17 cellular contexts compared by ENCODE assay signal in genomic region chr11:48036011-48036410, GRCh38. TPM values are rescaled to one million over a fixed set of nuclear protein-coding genes. Genes with fewer than 3 reads are reported as not detected.
A peak's percentile ranks its signal among the peaks of the same experiment; 100 is the strongest.
DNase-seq lines count a peak whose midpoint lies in the region; TF ChIP-seq lines count a peak whose summit lies in the region.
"Had no signal": no experiment of that assay in that cellular context is flagged by ENCODE, and none has a peak within 500 bp of the region (broad histone marks: within the 10 kb centered on the region; RNA-seq: fewer than 3 reads in every experiment).

No MANE protein-coding gene starts in this region.

- no peak overlapping the region for H2AK5ac ChIP-seq in mesendoderm (ENCODE audit: low read length)

- H3K36me3 Mint-ChIP-seq in activated naive CD4-positive, alpha-beta T cell treated with anti-CD3 and anti-CD28 coated beads, Interleukin-2, amount 50 U/mL, for 24 hours, result peaks cover 6% of the 10 kb centered on the region
- H3K36me3 Mint-ChIP-seq in activated T-helper 2 cell treated with anti-CD3 and anti-CD28 coated beads, Interferon-gamma antibody, Interleukin-2, Interleukin-4, amounts not matched to agents 10 μg/mL and 5 μg/mL and 100 μg/mL, durations not matched to agents 14 hours and 24 hours and 36 hours (ENCODE audit: low read depth), result peaks cover 62% of the 10 kb centered on the region
- H3K36me3 Mint-ChIP-seq in CD14-positive monocyte, result peaks cover 29 to 51% of the 10 kb centered on the region in 2 donors

- H3K56ac ChIP-seq in mesendoderm (ENCODE audit: low read length), result no peak overlapping the region

- H3K9me3 Mint-ChIP-seq in activated naive CD4-positive, alpha-beta T cell treated with anti-CD3 and anti-CD28 coated beads, Interleukin-2, amount 50 U/mL, for 24 hours, result no peaks in the 10 kb centered on the region
- no peaks in the 10 kb centered on the region for H3K9me3 Mint-ChIP-seq in activated T-helper 2 cell treated with anti-CD3 and anti-CD28 coated beads, Interferon-gamma antibody, Interleukin-2, Interleukin-4, amounts not matched to agents 10 μg/mL and 5 μg/mL and 100 μg/mL, durations not matched to agents 14 hours and 24 hours and 36 hours
- no peaks in the 10 kb centered on the region for H3K9me3 Mint-ChIP-seq in CD14-positive monocyte

- H3K79me1 ChIP-seq in mesendoderm (ENCODE audit: low read length), result peaks cover 14% of the 10 kb centered on the region

- no peak overlapping the region for H3K27ac ChIP-seq in mesendoderm (ENCODE audit: low read depth, low read length)
- peak overlapping the region; percentile 96 for H3K27ac ChIP-seq in temporal lobe (ENCODE audit: low read depth, low read length)
- H3K27ac ChIP-seq: SJSA1, testis had no signal

- H2BK15ac ChIP-seq in mesendoderm (replicated peaks; ENCODE audit: low read depth), result no peak overlapping the region

- H3K4me1 ChIP-seq in mesendoderm (ENCODE audit: control insufficient read depth, low read depth, low read length), result peaks cover 9% of the 10 kb centered on the region
- H3K4me1 ChIP-seq: BE2C, breast epithelium, testis had no signal

- peaks cover 5% of the 10 kb centered on the region for H3K79me2 ChIP-seq in mesendoderm (ENCODE audit: control insufficient read depth, insufficient read depth, low read length)

- H2BK120ac ChIP-seq in mesendoderm (ENCODE audit: low read depth, low read length), result no peak overlapping the region

- peak overlapping the region; percentile 45 for H3K4me3 Mint-ChIP-seq in activated naive CD4-positive, alpha-beta T cell treated with anti-CD3 and anti-CD28 coated beads, Interleukin-2, amount 50 U/mL, for 24 hours
- H3K4me3 Mint-ChIP-seq in activated T-helper 2 cell treated with anti-CD3 and anti-CD28 coated beads, Interferon-gamma antibody, Interleukin-2, Interleukin-4, amounts not matched to agents 10 μg/mL and 5 μg/mL and 100 μg/mL, durations not matched to agents 14 hours and 24 hours and 36 hours (ENCODE audit: low read depth), result peak overlapping the region; percentile 3
- no peak overlapping the region for H3K4me3 Mint-ChIP-seq in CD14-positive monocyte

- no CpG with 5 or more reads among the region's 1 CpG for WGBS in mesendoderm (ENCODE audit: extremely low coverage, insufficient coverage, low lambda C conversion rate)

- H3K27me3 Mint-ChIP-seq in activated naive CD4-positive, alpha-beta T cell treated with anti-CD3 and anti-CD28 coated beads, Interleukin-2, amount 50 U/mL, for 24 hours, result no peaks in the 10 kb centered on the region
- no peaks in the 10 kb centered on the region for H3K27me3 Mint-ChIP-seq in activated T-helper 2 cell treated with anti-CD3 and anti-CD28 coated beads, Interferon-gamma antibody, Interleukin-2, Interleukin-4, amounts not matched to agents 10 μg/mL and 5 μg/mL and 100 μg/mL, durations not matched to agents 14 hours and 24 hours and 36 hours (ENCODE audit: low read depth)
- H3K27me3 Mint-ChIP-seq in CD14-positive monocyte (ENCODE audit: low read depth in 3 of 3), result peaks cover 0 to 3% (median 0%) of the 10 kb centered on the region in 3 donors

- H3K4me2 ChIP-seq in mesendoderm (ENCODE audit: low read length), result no peak overlapping the region

- no peak overlapping the region for H3K4me3 ChIP-seq in mesendoderm (ENCODE audit: low read length)
- H3K4me3 ChIP-seq: breast epithelium, SJSA1, testis had no signal

- no peak overlapping the region for H3K23ac ChIP-seq in mesendoderm (ENCODE audit: low read length)

- H3K27ac Mint-ChIP-seq in activated naive CD4-positive, alpha-beta T cell treated with anti-CD3 and anti-CD28 coated beads, Interleukin-2, amount 50 U/mL, for 24 hours, result peak overlapping the region; percentile 53
- H3K27ac Mint-ChIP-seq in activated T-helper 2 cell treated with anti-CD3 and anti-CD28 coated beads, Interferon-gamma antibody, Interleukin-2, Interleukin-4, amounts not matched to agents 10 μg/mL and 5 μg/mL and 100 μg/mL, durations not matched to agents 14 hours and 24 hours and 36 hours, result peak overlapping the region; percentile 36
- peak overlapping the region in 3 of 7 donors; percentile 22 to 80 (median 61) for H3K27ac Mint-ChIP-seq in CD14-positive monocyte

- H3K9ac ChIP-seq in mesendoderm (ENCODE audit: low read length), result no peak overlapping the region

- no peaks in the 10 kb centered on the region for H3K27me3 ChIP-seq in mesendoderm (ENCODE audit: insufficient read depth, low read length, poor library complexity)
- H3K27me3 ChIP-seq: BE2C, breast epithelium, SJSA1, testis had no signal

- no peak overlapping the region for H4K8ac ChIP-seq in mesendoderm (ENCODE audit: low read depth, low read length)

- H3K36me3 ChIP-seq in mesendoderm (ENCODE audit: control insufficient read depth, insufficient read depth, low read length), result no peaks in the 10 kb centered on the region
- H3K36me3 ChIP-seq: BE2C, breast epithelium had no signal

- intact Hi-C loops in activated T-helper 2 cell treated with anti-CD3 and anti-CD28 coated beads, Interferon-gamma antibody, Interleukin-2, Interleukin-4, amounts not matched to agents 10 μg/mL and 5 μg/mL and 100 μg/mL, durations not matched to agents 14 hours and 24 hours and 36 hours (cut with micrococcal nuclease), result no loop called here
- intact Hi-C loops in CD14-positive monocyte (cut with micrococcal nuclease), result no loop called here

- DNase-seq in activated naive CD4-positive, alpha-beta T cell (lab: John Stamatoyannopoulos, UW), result no peak
- DNase-seq in activated T-helper 2 cell treated with anti-CD3 and anti-CD28 coated beads, Interferon-gamma antibody, Interleukin-2, Interleukin-4, amounts not matched to agents 10 μg/mL and 5 μg/mL and 100 μg/mL, durations not matched to agents 14 hours and 24 hours and 36 hours (ENCODE audit: low spot score), result no peak
- DNase-seq in mesendoderm, result peak; percentile 77
- DNase-seq in central memory CD4-positive, alpha-beta T cell, result no peak
- DNase-seq in NCI-H1105 (lab: John Stamatoyannopoulos, UW), result no peak
- no peak for DNase-seq in CD14-positive monocyte (ENCODE audit: low spot score)
- DNase-seq: BE2C; Kasumi-1; kidney glomerular epithelial cell; NCI-H510A; occipital lobe; stimulated activated CD4-positive, alpha-beta T cell treated with anti-CD3 and anti-CD28 coated beads, Interleukin-4, amount 100 ng/mL, for 1 hour; testis had no signal

- no peak overlapping the region for H2BK5ac ChIP-seq in mesendoderm (ENCODE audit: low read length)

- H3K4ac ChIP-seq in mesendoderm (ENCODE audit: low read depth, low read length), result no peak overlapping the region

- no peak overlapping the region for H3K18ac ChIP-seq in mesendoderm (ENCODE audit: low read length)

- H4K5ac ChIP-seq in mesendoderm (ENCODE audit: low read length), result no peak overlapping the region

- peaks cover 85% of the 10 kb centered on the region for H3K4me1 Mint-ChIP-seq in activated naive CD4-positive, alpha-beta T cell treated with anti-CD3 and anti-CD28 coated beads, Interleukin-2, amount 50 U/mL, for 24 hours
- peaks cover 63% of the 10 kb centered on the region for H3K4me1 Mint-ChIP-seq in activated T-helper 2 cell treated with anti-CD3 and anti-CD28 coated beads, Interferon-gamma antibody, Interleukin-2, Interleukin-4, amounts not matched to agents 10 μg/mL and 5 μg/mL and 100 μg/mL, durations not matched to agents 14 hours and 24 hours and 36 hours (ENCODE audit: low read depth)
- peaks cover 79% of the 10 kb centered on the region for H3K4me1 Mint-ChIP-seq in CD14-positive monocyte

- no peak for TF ChIP-seq CTCF in CD14-positive monocyte (IDR thresholded peaks at IDR 0.05)

RNA-seq across cellular contexts. Expression of gene PTPRJ, which starts 55.7 kb away (rescaled TPM):
- 50.9 and 53.2 TPM in 2 replicates for total RNA-seq in activated T-helper 2 cell treated with anti-CD3 and anti-CD28 coated beads, Interferon-gamma antibody, Interleukin-2, Interleukin-4, amounts not matched to agents 10 μg/mL and 5 μg/mL and 100 μg/mL, durations not matched to agents 14 hours and 24 hours and 36 hours
- polyA plus RNA-seq in mesendoderm (2013, experiment 1 of 2), result 8.7 TPM
- 8.4 TPM for polyA plus RNA-seq in mesendoderm (2013, experiment 2 of 2)
- total RNA-seq in temporal lobe, result 13.8 TPM
- 10 to 100 TPM in 1 of 2 donors, 1 to 10 TPM in 1; 10.0 to 14.6 TPM for polyA plus RNA-seq in CD14-positive monocyte

Comparison
In these comparisons a context has a peak if more than half of its experiments do, and no peak if none do; other contexts are left out.
1. H3K4me3 Mint-ChIP-seq: peak in activated naive CD4-positive, alpha-beta T cell treated with anti-CD3 and anti-CD28 coated beads, Interleukin-2, amount 50 U/mL, for 24 hours (single experiment) and activated T-helper 2 cell treated with anti-CD3 and anti-CD28 coated beads, Interferon-gamma antibody, Interleukin-2, Interleukin-4, amounts not matched to agents 10 μg/mL and 5 μg/mL and 100 μg/mL, durations not matched to agents 14 hours and 24 hours and 36 hours (single experiment); none in CD14-positive monocyte (0 of 2).